In genomic region chr11:101915811-101916291, GRCh38 we compare ENCODE assay signal across 8 cellular contexts. TPM values are rescaled to one million over a fixed set of nuclear protein-coding genes. Genes with fewer than 3 reads are reported as not detected.
DNase-seq lines count a peak whose midpoint lies in the region; ATAC-seq and TF ChIP-seq lines count a peak whose summit lies in the region.

No MANE protein-coding gene starts in this region.

- POLR2A ChIA-PET in activated CD4-positive, alpha-beta memory T cell treated with anti-CD3 and anti-CD28 coated beads for 36 hours (lab: Charles Lee) = no interaction called here
- POLR2A ChIA-PET in RWPE1 (lab: Yijun Ruan, JAX; ENCODE audit: low non-redundant PET) = no interaction called here

- H3K9me3 Mint-ChIP-seq in activated CD4-positive, alpha-beta memory T cell treated with anti-CD3 and anti-CD28 coated beads for 36 hours = no peaks in the 10 kb centered on the region

- peak overlapping the region; percentile 74 for H3K27ac ChIP-seq in HUES48 (ENCODE audit: low read depth, low read length)
- no peak overlapping the region for H3K27ac ChIP-seq in RWPE1

- H3K36me3 Mint-ChIP-seq in activated CD4-positive, alpha-beta memory T cell treated with anti-CD3 and anti-CD28 coated beads for 36 hours = no peaks in the 10 kb centered on the region

- no peaks in the 10 kb centered on the region for H3K9me3 ChIP-seq in HUES48 (ENCODE audit: control insufficient read depth, insufficient read depth, low read length)

- DNase-seq in DMS53 treated with DMSO at 0.1 percent for 48 hours (lab: John Stamatoyannopoulos, UW; ENCODE audit: unreplicated experiment) (peak; percentile 45), globus pallidus (ENCODE audit: low spot score) (peak; percentile 50), retinal pigment epithelial cell (ENCODE audit: low read depth) (no peak), RWPE1 (ENCODE audit: low spot score) (no peak)
- no peak for DNase-seq in activated CD4-positive, alpha-beta memory T cell treated with anti-CD3 and anti-CD28 coated beads for 36 hours

- peak; percentile 41 for ATAC-seq in GM19468 (IDR thresholded peaks at IDR 0.05; ENCODE audit: extremely low read depth, unreplicated experiment)
- ATAC-seq in HG02840 (IDR thresholded peaks at IDR 0.05; ENCODE audit: low FRiP score, unreplicated experiment) = no peak

- H3K4me1 Mint-ChIP-seq in activated CD4-positive, alpha-beta memory T cell treated with anti-CD3 and anti-CD28 coated beads for 36 hours (ENCODE audit: low read depth) = peaks cover 20% of the 10 kb centered on the region

- peak overlapping the region; percentile 64 for H3K27ac Mint-ChIP-seq in activated CD4-positive, alpha-beta memory T cell treated with anti-CD3 and anti-CD28 coated beads for 36 hours

- intact Hi-C loops in activated CD4-positive, alpha-beta memory T cell treated with anti-CD3 and anti-CD28 coated beads for 36 hours (cut with micrococcal nuclease) = loop anchor here (2.0 to 10.0 kb wide), 5 partner anchors 91 to 1109 kb away; partner anchors contain the start of gene YAP1

- H3K36me3 ChIP-seq in HUES48 (ENCODE audit: control insufficient read depth, insufficient read depth, low read length) = no peaks in the 10 kb centered on the region

- CTCF ChIA-PET in activated CD4-positive, alpha-beta memory T cell treated with anti-CD3 and anti-CD28 coated beads for 36 hours (lab: Charles Lee) = interaction anchor here (1.6 kb wide), 1 partner anchor 55 kb away, joined by 6 read pairs; no protein-coding TSS in a partner anchor
- CTCF ChIA-PET in RWPE1 (lab: Yijun Ruan, JAX) = no interaction called here

- H3K4me3 Mint-ChIP-seq in activated CD4-positive, alpha-beta memory T cell treated with anti-CD3 and anti-CD28 coated beads for 36 hours = peak overlapping the region; percentile 91

- 0 out of 2 replicates have a peak overlapping the region, but pooled peaks have one; percentile 50 for H3K9ac ChIP-seq in HUES48 (ENCODE audit: low read depth, low read length)

- peaks cover 16% of the 10 kb centered on the region for H3K4me1 ChIP-seq in HUES48 (ENCODE audit: control insufficient read depth, insufficient read depth, low read length)

- H3K27me3 ChIP-seq in HUES48 (ENCODE audit: control insufficient read depth, insufficient read depth, low read length) = no peaks in the 10 kb centered on the region

- H3K27me3 Mint-ChIP-seq in activated CD4-positive, alpha-beta memory T cell treated with anti-CD3 and anti-CD28 coated beads for 36 hours = no peaks in the 10 kb centered on the region

- no peak for TF ChIP-seq CTCF in retinal pigment epithelial cell (conservative IDR thresholded peaks at IDR 0.05; ENCODE audit: low read depth, low read length)
- no peak for TF ChIP-seq CTCF in RWPE1 (conservative IDR thresholded peaks at IDR 0.05; ENCODE audit: low read depth)

- H3K4me3 ChIP-seq in HUES48 (ENCODE audit: low read depth, low read length) (peak overlapping the region; percentile 86), retinal pigment epithelial cell (ENCODE audit: low read length) (peak overlapping the region; percentile 82)

RNA-seq across cellular contexts. Expression of gene ANGPTL5, which starts 0.5 kb away (rescaled TPM):
- not detected for total RNA-seq in activated CD4-positive, alpha-beta memory T cell treated with anti-CD3 and anti-CD28 coated beads for 36 hours

RNA-seq across cellular contexts. Expression of gene CEP126, which starts 1.0 kb away (rescaled TPM):
- total RNA-seq in activated CD4-positive, alpha-beta memory T cell treated with anti-CD3 and anti-CD28 coated beads for 36 hours = 1 to 10 TPM; 1.1 to 1.8 TPM

Comparison
In these comparisons a context has a peak if more than half of its experiments do, and no peak if none do; other contexts are left out.
1. DNase-seq: peak in DMS53 treated with DMSO at 0.1 percent for 48 hours (single experiment) and globus pallidus (single experiment); none in activated CD4-positive, alpha-beta memory T cell treated with anti-CD3 and anti-CD28 coated beads for 36 hours (single experiment), retinal pigment epithelial cell (single experiment) and RWPE1 (single experiment).